1 cellular context compared by ENCODE assay signal in genomic region chr15:52008326-52008697, GRCh38.
TF ChIP-seq lines count a peak whose summit lies in the region.

No MANE protein-coding gene starts in this region.

TF ChIP-seq in HepG2, 621 proteins besides CTCF, POLR2A, EP300 and RAD21:
- TF ChIP-seq IKZF1 (IDR thresholded peaks at IDR 0.05) (no peak), MAFG (CRISPR knock-in tag; IDR thresholded peaks at IDR 0.05) (no peak), ZMAT3 (CRISPR knock-in tag; conservative IDR thresholded peaks at IDR 0.05) (0 out of 2 replicates have a peak, but pooled peaks have one; percentile 17), ATF4 (CRISPR knock-in tag; IDR thresholded peaks at IDR 0.05) (0 out of 4 replicates have a peak, but pooled peaks of 1 of the 2 experiments have one; percentile 9)
